Comparison of ENCODE assay signal across 17 cellular contexts in genomic region chr17:49602783-49603182, GRCh38. TPM values are rescaled to one million over a fixed set of nuclear protein-coding genes. Genes with fewer than 3 reads are reported as not detected.
DNase-seq lines count a peak whose midpoint lies in the region; ATAC-seq and TF ChIP-seq lines count a peak whose summit lies in the region.
"Had no signal": no experiment of that assay in that cellular context is flagged by ENCODE, and none has a peak within 500 bp of the region (broad histone marks: within the 10 kb centered on the region; RNA-seq: fewer than 3 reads in every experiment).

No MANE protein-coding gene starts in this region.

- TF ChIP-seq CTCF in thyroid gland (IDR thresholded peaks at IDR 0.05) = no peak
- no peak for TF ChIP-seq CTCF in Calu3 (IDR thresholded peaks at IDR 0.05; ENCODE audit: unreplicated experiment)

- peaks cover 0 to 5% (median 0%) of the 10 kb centered on the region in 7 donors for H3K4me1 Mint-ChIP-seq in naive thymus-derived CD4-positive, alpha-beta T cell
- H3K4me1 Mint-ChIP-seq in Calu3 (ENCODE audit: low read depth, unreplicated experiment) = no peaks in the 10 kb centered on the region

- peaks cover 4 to 9% of the 10 kb centered on the region in 2 donors for H3K36me3 Mint-ChIP-seq in activated naive CD4-positive, alpha-beta T cell treated with anti-CD3 and anti-CD28 coated beads, Interleukin-2, amount 50 U/mL, for 72 hours
- H3K36me3 Mint-ChIP-seq in naive thymus-derived CD4-positive, alpha-beta T cell = peaks cover 18 to 64% (median 31%) of the 10 kb centered on the region in 5 donors
- H3K36me3 Mint-ChIP-seq in Calu3 (ENCODE audit: insufficient read depth, unreplicated experiment) = peaks cover 44% of the 10 kb centered on the region

- H3K9me3 ChIP-seq in adipocyte (ENCODE audit: control insufficient read depth, low read length) (no peaks in the 10 kb centered on the region), thyroid gland (no peaks in the 10 kb centered on the region)
- H3K9me3 ChIP-seq in naive thymus-derived CD4-positive, alpha-beta T cell (ENCODE audit: control insufficient read depth in 2 of 3, low read length in 3 of 3) = no peaks in the 10 kb centered on the region
- H3K9me3 ChIP-seq: Peyer's patch had no signal

- H3K9me3 Mint-ChIP-seq in activated naive CD4-positive, alpha-beta T cell treated with anti-CD3 and anti-CD28 coated beads, Interleukin-2, amount 50 U/mL, for 72 hours = no peaks in the 10 kb centered on the region
- H3K9me3 Mint-ChIP-seq in naive thymus-derived CD4-positive, alpha-beta T cell = no peaks in the 10 kb centered on the region
- H3K9me3 Mint-ChIP-seq in Calu3 (ENCODE audit: low read depth, unreplicated experiment) = no peaks in the 10 kb centered on the region
- H3K9me3 Mint-ChIP-seq: activated T-helper 1 cell treated with anti-CD3 and anti-CD28 coated beads, Interleukin-12 subunit alpha, Interleukin-12 subunit beta, Interleukin-2, Interleukin-4 antibody, amounts not matched to agents 30 ng/mL and 10 ng/mL and 1 ng/mL, durations not matched to agents 14 hours and 24 hours and 36 hours; CD4-positive, alpha-beta T cell had no signal

- CTCF ChIA-PET in naive thymus-derived CD4-positive, alpha-beta T cell (lab: Charles Lee) = interaction anchor here (1.7 kb wide), 1 partner anchor 45 kb away, joined by 4 read pairs; no protein-coding TSS in a partner anchor
- CTCF ChIA-PET in Calu3 (lab: Charles Lee) = interaction anchor here (0.5 to 1.4 kb wide), 3 partner anchors 46 to 101 kb away, joined by 3 to 4 read pairs (median 4); no protein-coding TSS in a partner anchor

- H3K4me1 ChIP-seq in adipocyte (ENCODE audit: control insufficient read depth, insufficient read depth, low read length) (peaks cover 36% of the 10 kb centered on the region), thyroid gland (peaks cover 12 to 27% of the 10 kb centered on the region in 2 donors)
- H3K4me1 ChIP-seq in naive thymus-derived CD4-positive, alpha-beta T cell (ENCODE audit: control insufficient read depth in 2 of 2, insufficient read depth in 2 of 2, low read length in 2 of 2) = no peaks in the 10 kb centered on the region
- H3K4me1 ChIP-seq: Peyer's patch had no signal

- H3K27ac ChIP-seq in naive thymus-derived CD4-positive, alpha-beta T cell (ENCODE audit: low read depth, low read length) = no peak overlapping the region
- H3K27ac ChIP-seq in thyroid gland = peak overlapping the region in 2 of 3 donors; percentile 37 to 41
- H3K27ac ChIP-seq: Peyer's patch had no signal

- BruUV-seq in Calu3 (replicated peaks; lab: Mats Ljungman, UMichigan) = no TSS peak

- no peaks in the 10 kb centered on the region for H3K27me3 ChIP-seq in adipocyte (replicated peaks; ENCODE audit: control insufficient read depth, insufficient read depth, low read length)
- H3K27me3 ChIP-seq in naive thymus-derived CD4-positive, alpha-beta T cell (ENCODE audit: control insufficient read depth in 2 of 2, insufficient read depth in 2 of 2, low read length in 2 of 2) = no peaks in the 10 kb centered on the region
- no peaks in the 10 kb centered on the region for H3K27me3 ChIP-seq in thyroid gland
- H3K27me3 ChIP-seq: Peyer's patch had no signal

- POLR2A ChIA-PET in naive thymus-derived CD4-positive, alpha-beta T cell (lab: Charles Lee) = no interaction called here

- peaks cover 70% of the 10 kb centered on the region for H3K36me3 ChIP-seq in adipocyte (ENCODE audit: control insufficient read depth, insufficient read depth, low read length, severe bottlenecking)
- H3K36me3 ChIP-seq in naive thymus-derived CD4-positive, alpha-beta T cell (ENCODE audit: control insufficient read depth in 2 of 3, insufficient read depth in 3 of 3, low read length in 3 of 3) = peaks cover 35 to 92% (median 43%) of the 10 kb centered on the region in 3 experiments
- H3K36me3 ChIP-seq in thyroid gland = peaks cover 30 to 47% of the 10 kb centered on the region in 2 donors

- DNase-seq in activated naive CD4-positive, alpha-beta T cell treated with anti-CD3 and anti-CD28 coated beads, Interleukin-2, amount 50 U/mL, for 72 hours (ENCODE audit: low spot score in 2 of 2) = no peak
- no peak for DNase-seq in activated naive CD4-positive, alpha-beta T cell treated with Interleukin-2 at 50 U/mL for 16 hours
- DNase-seq in adipocyte (ENCODE audit: low read depth) = no peak
- DNase-seq in naive thymus-derived CD4-positive, alpha-beta T cell = no peak
- no peak for DNase-seq in thyroid gland
- DNase-seq in D341Med (ENCODE audit: low spot score) = no peak
- DNase-seq in Calu3 = no peak
- DNase-seq: activated CD4-positive, alpha-beta T cell treated with anti-CD3 and anti-CD28 coated beads, Interleukin-2, amount 50 U/mL, for 4 hours; amygdala; CD4-positive, alpha-beta T cell; NCI-H1092; NCI-H69; Peyer's patch had no signal

- ATAC-seq in activated naive CD4-positive, alpha-beta T cell treated with anti-CD3 and anti-CD28 coated beads, Interleukin-2, amount 50 U/mL, for 72 hours = no peak
- ATAC-seq in naive thymus-derived CD4-positive, alpha-beta T cell = peak; percentile 37
- ATAC-seq in GM21447 (IDR thresholded peaks at IDR 0.05; ENCODE audit: unreplicated experiment) = no peak

- H3K4me3 Mint-ChIP-seq in naive thymus-derived CD4-positive, alpha-beta T cell = no peak overlapping the region
- H3K4me3 Mint-ChIP-seq in Calu3 (ENCODE audit: low read depth, unreplicated experiment) = no peak overlapping the region
- H3K4me3 Mint-ChIP-seq: activated T-helper 1 cell treated with anti-CD3 and anti-CD28 coated beads, Interleukin-12 subunit alpha, Interleukin-12 subunit beta, Interleukin-2, Interleukin-4 antibody, amounts not matched to agents 30 ng/mL and 10 ng/mL and 1 ng/mL, durations not matched to agents 14 hours and 24 hours and 36 hours; CD4-positive, alpha-beta T cell had no signal

- intact Hi-C loops in naive thymus-derived CD4-positive, alpha-beta T cell (cut with micrococcal nuclease) = no loop called here
- intact Hi-C loops in thyroid gland (cut with DNase I) = no loop called here
- intact Hi-C loops in Calu3 (cut with micrococcal nuclease; ENCODE audit: unreplicated experiment) = no loop called here

- TF ChIP-seq POLR2A in thyroid gland (IDR thresholded peaks at IDR 0.05) = no peak

- H3K9ac ChIP-seq in adipocyte (ENCODE audit: low read length) = peak overlapping the region; percentile 71

- no peaks in the 10 kb centered on the region for H3K27me3 Mint-ChIP-seq in naive thymus-derived CD4-positive, alpha-beta T cell
- no peaks in the 10 kb centered on the region for H3K27me3 Mint-ChIP-seq in Calu3 (ENCODE audit: unreplicated experiment)
- H3K27me3 Mint-ChIP-seq: CD4-positive, alpha-beta T cell had no signal

- H3K27ac Mint-ChIP-seq in activated naive CD4-positive, alpha-beta T cell treated with anti-CD3 and anti-CD28 coated beads, Interleukin-2, amount 50 U/mL, for 72 hours = peak overlapping the region; percentile 44 to 46
- H3K27ac Mint-ChIP-seq in naive thymus-derived CD4-positive, alpha-beta T cell = peak overlapping the region in 3 of 9 donors; percentile 32 to 48 (median 36)
- H3K27ac Mint-ChIP-seq in Calu3 (ENCODE audit: unreplicated experiment) = no peak overlapping the region
- H3K27ac Mint-ChIP-seq: activated T-helper 1 cell treated with anti-CD3 and anti-CD28 coated beads, Interleukin-12 subunit alpha, Interleukin-12 subunit beta, Interleukin-2, Interleukin-4 antibody, amounts not matched to agents 30 ng/mL and 10 ng/mL and 1 ng/mL, durations not matched to agents 14 hours and 24 hours and 36 hours; CD4-positive, alpha-beta T cell had no signal

- peak overlapping the region; percentile 54 for H3K4me3 ChIP-seq in adipocyte (ENCODE audit: low read length)
- H3K4me3 ChIP-seq in naive thymus-derived CD4-positive, alpha-beta T cell (ENCODE audit: low read length) = no peak overlapping the region
- H3K4me3 ChIP-seq in thyroid gland (replicated peaks in 1 of 3) = no peak overlapping the region
- H3K4me3 ChIP-seq: Peyer's patch, skin epidermis had no signal

RNA-seq across cellular contexts. Expression of gene NXPH3, which starts 27.1 kb away (rescaled TPM):
- under 1 TPM; 0.14 to 0.23 TPM for total RNA-seq in activated naive CD4-positive, alpha-beta T cell treated with anti-CD3 and anti-CD28 coated beads, Interleukin-2, amount 50 U/mL, for 72 hours
- not detected for total RNA-seq in naive thymus-derived CD4-positive, alpha-beta T cell
- polyA plus RNA-seq in naive thymus-derived CD4-positive, alpha-beta T cell = not detected
- total RNA-seq in thyroid gland (1 to 10 TPM; 1.0 to 5.1 (median 1.2) TPM), Calu3 (2022) (not detected in 2 replicates)
- total RNA-seq: activated T-helper 1 cell treated with anti-CD3 and anti-CD28 coated beads, Interleukin-12 subunit alpha, Interleukin-12 subunit beta, Interleukin-2, Interleukin-4 antibody, amounts not matched to agents 30 ng/mL and 10 ng/mL and 1 ng/mL, durations not matched to agents 14 hours and 24 hours and 36 hours; CD4-positive, alpha-beta T cell; Daoy had no signal
